Comparison of ENCODE assay signal across 21 cellular contexts in the genomic region with DNA sequence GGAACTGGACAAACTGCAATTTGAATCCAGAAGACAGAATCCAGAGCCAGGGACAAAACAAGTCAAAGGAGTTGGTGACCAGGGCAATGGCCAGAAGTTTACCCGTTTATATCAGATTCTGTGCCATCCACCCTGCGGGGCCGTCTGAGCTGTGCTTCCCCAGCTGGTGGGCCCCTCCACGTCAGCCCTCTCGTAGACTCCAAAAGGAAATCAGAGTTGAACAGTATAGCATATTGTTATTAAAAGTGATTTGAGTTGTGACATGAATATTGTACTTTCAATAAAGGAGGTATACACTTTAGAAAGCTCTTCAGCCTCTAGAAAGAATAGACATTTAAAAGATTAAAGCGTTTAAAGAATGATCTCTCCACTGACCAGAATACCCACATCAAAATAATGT.
DNase-seq lines count a peak whose midpoint lies in the region; TF ChIP-seq lines count a peak whose summit lies in the region.
"Had no signal": no experiment of that assay in that cellular context is flagged by ENCODE, and none has a peak within 500 bp of the region (broad histone marks: within the 10 kb centered on the region; RNA-seq: fewer than 3 reads in every experiment).

No MANE protein-coding gene starts in this region.

- H2AFZ ChIP-seq in ACC112 (ENCODE audit: low read length, unreplicated experiment), result peak overlapping the region; percentile 11

- CTCF ChIA-PET in HEK293 (lab: Yijun Ruan, JAX), result interaction anchor here (0.6 to 1.0 kb wide), 2 partner anchors 21 to 141 kb away, joined by 3 read pairs; no protein-coding TSS in a partner anchor

- H3K4me3 ChIP-seq in ACC112 (ENCODE audit: low read depth, low read length), result peak overlapping the region; percentile 55
- no peak overlapping the region for H3K4me3 ChIP-seq in HEK293 (ENCODE audit: low read depth, low read length)
- H3K4me3 ChIP-seq in muscle layer of duodenum (ENCODE audit: low read depth in 1 of 2, low read length in 2 of 2), result no peak overlapping the region
- H3K4me3 ChIP-seq: cardiac muscle cell, dorsolateral prefrontal cortex, gastroesophageal sphincter, tibial artery had no signal

- peaks cover 74% of the 10 kb centered on the region for H3K79me2 ChIP-seq in ACC112 (ENCODE audit: control insufficient read depth, insufficient read depth, low read length, unreplicated experiment)

- H3K4me1 ChIP-seq in ACC112 (ENCODE audit: control insufficient read depth, insufficient read depth, low read length, unreplicated experiment), result peaks cover 91% of the 10 kb centered on the region
- H3K4me1 ChIP-seq in HEK293 (ENCODE audit: control insufficient read depth, insufficient read depth, low read length), result peaks cover 29% of the 10 kb centered on the region
- H3K4me1 ChIP-seq in muscle layer of duodenum (ENCODE audit: control insufficient read depth in 1 of 2, insufficient read depth in 2 of 2, low read length in 2 of 2), result peaks cover 8 to 9% of the 10 kb centered on the region in 2 donors
- H3K4me1 ChIP-seq: Caco-2 had no signal

- no peaks in the 10 kb centered on the region for H3K27me3 ChIP-seq in ACC112 (ENCODE audit: insufficient read depth, low read length)
- no peaks in the 10 kb centered on the region for H3K27me3 ChIP-seq in muscle layer of duodenum (ENCODE audit: low read depth, low read length)
- H3K27me3 ChIP-seq: cardiac muscle cell, dorsolateral prefrontal cortex, gastroesophageal sphincter, tibial artery had no signal

- TF ChIP-seq CTCF in HEK293 (tag by site-specific recombination; IDR thresholded peaks at IDR 0.05), result no peak
- TF ChIP-seq CTCF in VCaP (conservative IDR thresholded peaks at IDR 0.05), result no peak

- DNase-seq in stimulated activated CD4-positive, alpha-beta T cell treated with anti-CD3 and anti-CD28 coated beads, Interleukin-2, amount 100 ng/mL, for 24 hours, result no peak
- no peak for DNase-seq in stimulated activated CD4-positive, alpha-beta T cell treated with anti-CD3 and anti-CD28 coated beads, Interleukin-4, amount 100 ng/mL, for 4 hours
- DNase-seq in DMS79 treated with DMSO at 0.1 percent for 48 hours (lab: John Stamatoyannopoulos, UW) (no peak), middle frontal gyrus (ENCODE audit: extremely low spot score, low spot score) (no peak)
- DNase-seq: activated CD4-positive, alpha-beta T cell treated with anti-CD3 and anti-CD28 coated beads for 4 hours; AML-193; Caco-2; dorsolateral prefrontal cortex; erythroblast; NCI-H1048; NCI-H2081; NCI-H526; T-helper 9 cell; tibial artery had no signal

- H3K9me3 ChIP-seq in HEK293 (ENCODE audit: control insufficient read depth, insufficient read depth, low read depth, low read length), result no peaks in the 10 kb centered on the region
- no peaks in the 10 kb centered on the region for H3K9me3 ChIP-seq in muscle layer of duodenum (ENCODE audit: control insufficient read depth in 1 of 2, low read length in 2 of 2)
- H3K9me3 ChIP-seq: Caco-2, gastroesophageal sphincter, tibial artery had no signal

- peak overlapping the region; percentile 59 for H3K27ac ChIP-seq in ACC112 (ENCODE audit: low read depth, low read length)
- no peak overlapping the region for H3K27ac ChIP-seq in HEK293 (ENCODE audit: extremely low read depth, low read depth, low read length)
- peak overlapping the region; percentile 69 for H3K27ac ChIP-seq in VCaP
- H3K27ac ChIP-seq in muscle layer of duodenum (ENCODE audit: low read length), result peak overlapping the region; percentile 31
- H3K27ac ChIP-seq: cardiac muscle cell, dorsolateral prefrontal cortex, KMS-11, tibial artery had no signal

- H3K36me3 ChIP-seq in ACC112 (ENCODE audit: insufficient read depth, low read length) (no peaks in the 10 kb centered on the region; the same call in 1 of the 2 replicates), HEK293 (ENCODE audit: control insufficient read depth in 2 of 2, insufficient read depth in 1 of 2, low read length in 2 of 2) (no peaks in the 10 kb centered on the region), muscle layer of duodenum (ENCODE audit: control insufficient read depth in 1 of 2, insufficient read depth in 2 of 2, low read length in 2 of 2) (no peaks in the 10 kb centered on the region)
- H3K36me3 ChIP-seq: cardiac muscle cell, gastroesophageal sphincter, tibial artery had no signal

- POLR2A ChIA-PET in HEK293 (lab: Yijun Ruan, JAX), result no interaction called here

TF ChIP-seq in HEK293, 187 proteins besides CTCF, POLR2A, EP300 and RAD21:
- TF ChIP-seq ZNF585B (tag by site-specific recombination; IDR thresholded peaks at IDR 0.05) (no peak), ZFP69B (tag by site-specific recombination; IDR thresholded peaks at IDR 0.05) (peak; percentile 75), KLF10 (tag by site-specific recombination; IDR thresholded peaks at IDR 0.05) (no peak), YY2 (tag by site-specific recombination; IDR thresholded peaks at IDR 0.05) (no peak)
- TF ChIP-seq, protein P1, sequence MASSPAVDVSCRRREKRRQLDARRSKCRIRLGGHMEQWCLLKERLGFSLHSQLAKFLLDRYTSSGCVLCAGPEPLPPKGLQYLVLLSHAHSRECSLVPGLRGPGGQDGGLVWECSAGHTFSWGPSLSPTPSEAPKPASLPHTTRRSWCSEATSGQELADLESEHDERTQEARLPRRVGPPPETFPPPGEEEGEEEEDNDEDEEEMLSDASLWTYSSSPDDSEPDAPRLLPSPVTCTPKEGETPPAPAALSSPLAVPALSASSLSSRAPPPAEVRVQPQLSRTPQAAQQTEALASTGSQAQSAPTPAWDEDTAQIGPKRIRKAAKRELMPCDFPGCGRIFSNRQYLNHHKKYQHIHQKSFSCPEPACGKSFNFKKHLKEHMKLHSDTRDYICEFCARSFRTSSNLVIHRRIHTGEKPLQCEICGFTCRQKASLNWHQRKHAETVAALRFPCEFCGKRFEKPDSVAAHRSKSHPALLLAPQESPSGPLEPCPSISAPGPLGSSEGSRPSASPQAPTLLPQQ (tag by site-specific recombination; IDR thresholded peaks at IDR 0.05), result peak; percentile 94
